8 cellular contexts compared by ENCODE assay signal in the genomic region with DNA sequence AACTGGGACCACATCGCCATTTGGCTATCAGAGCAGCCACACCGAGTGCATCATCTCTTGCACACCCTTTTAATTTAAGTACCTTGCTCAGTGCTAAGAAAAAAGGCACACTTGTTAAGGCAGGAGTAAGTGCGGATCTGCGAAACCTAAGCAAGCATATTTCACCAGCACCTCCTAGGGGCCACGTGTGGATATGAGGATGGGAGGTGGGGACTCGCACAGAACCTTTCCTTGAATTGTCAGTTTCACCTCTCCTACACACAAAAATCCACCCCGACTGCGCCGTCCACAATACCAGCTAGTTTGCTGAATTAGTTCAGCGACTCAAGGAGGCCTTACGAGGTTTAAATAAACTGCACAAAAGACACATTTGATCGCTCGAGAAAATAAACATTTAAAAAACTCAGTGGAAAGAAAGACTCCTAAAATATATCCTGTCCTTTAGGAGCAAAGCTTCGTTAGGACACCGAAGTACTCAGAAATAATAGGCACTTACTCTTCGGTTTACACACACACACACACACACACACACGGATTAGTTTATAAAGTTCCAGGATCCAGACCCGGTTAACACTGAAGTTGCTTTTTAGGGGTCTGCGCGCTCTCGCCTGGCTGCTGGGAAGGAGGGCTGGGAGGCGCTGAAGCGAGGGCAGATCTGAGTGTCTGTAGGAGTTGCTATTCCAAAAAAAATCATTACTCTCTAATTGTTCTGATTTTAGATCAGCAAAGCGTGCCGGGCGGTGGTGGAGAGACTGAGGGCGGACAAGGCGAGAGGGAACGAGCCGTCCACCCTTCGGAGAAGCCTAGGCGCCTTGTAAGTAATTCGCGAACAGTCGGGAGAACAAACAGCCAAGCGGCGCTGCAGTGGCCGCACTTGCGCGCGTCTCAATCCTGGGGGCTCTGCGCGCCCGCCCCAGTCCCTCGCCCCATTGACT. TPM values are rescaled to one million over a fixed set of nuclear protein-coding genes. Genes with fewer than 3 reads are reported as not detected.
DNase-seq lines count a peak whose midpoint lies in the region; ATAC-seq and TF ChIP-seq lines count a peak whose summit lies in the region.

No MANE protein-coding gene starts in this region.

- H3K4me3 Mint-ChIP-seq in GM23338: peak overlapping the region; percentile 81
- peak overlapping the region; percentile 49 for H3K4me3 Mint-ChIP-seq in activated CD8-positive, alpha-beta T cell treated with anti-CD3 and anti-CD28 coated beads, Interleukin-2, amount 10 ng/mL, durations not matched to agents 7 days and 5 days

- H3K27me3 ChIP-seq in GM23338 (ENCODE audit: insufficient read depth) (peaks cover 41% of the 10 kb centered on the region), neural cell (ENCODE audit: insufficient read depth, low read depth, low read length) (peaks cover 23% of the 10 kb centered on the region)

- H2AFZ ChIP-seq in GM23338 (peak overlapping the region; percentile 97), neural cell (ENCODE audit: low read depth, low read length) (peak overlapping the region; percentile 35)

- H3K4me3 ChIP-seq in GM23338 (peak overlapping the region; percentile 72), neural cell (ENCODE audit: low read length) (peak overlapping the region; percentile 84)

- H3K4me2 ChIP-seq in GM23338 (peak overlapping the region; percentile 96), neural cell (ENCODE audit: low read length) (peak overlapping the region; percentile 57)

- no peaks in the 10 kb centered on the region for H3K36me3 ChIP-seq in GM23338 (ENCODE audit: insufficient read depth)
- H3K36me3 ChIP-seq in neural cell (ENCODE audit: insufficient read depth, low read length): no peaks in the 10 kb centered on the region

- H3K4me1 Mint-ChIP-seq in GM23338: peaks cover 15% of the 10 kb centered on the region
- peaks cover 15% of the 10 kb centered on the region for H3K4me1 Mint-ChIP-seq in activated CD8-positive, alpha-beta T cell treated with anti-CD3 and anti-CD28 coated beads, Interleukin-2, amount 10 ng/mL, durations not matched to agents 7 days and 5 days (ENCODE audit: low read depth)

- H3K79me2 ChIP-seq in GM23338 (replicated peaks; ENCODE audit: insufficient read depth) (peaks cover 4% of the 10 kb centered on the region; the same call in 1 of the 2 replicates), neural cell (replicated peaks; ENCODE audit: insufficient read depth, low read length) (peaks cover 7% of the 10 kb centered on the region)

- H3K9ac ChIP-seq in neural cell (ENCODE audit: low read length): peak overlapping the region; percentile 69

- no peaks in the 10 kb centered on the region for H3K9me3 Mint-ChIP-seq in GM23338
- no peaks in the 10 kb centered on the region for H3K9me3 Mint-ChIP-seq in activated CD8-positive, alpha-beta T cell treated with anti-CD3 and anti-CD28 coated beads, Interleukin-2, amount 10 ng/mL, durations not matched to agents 7 days and 5 days (ENCODE audit: insufficient read depth)

- no peak overlapping the region for H3K27ac Mint-ChIP-seq in GM23338
- no peak overlapping the region for H3K27ac Mint-ChIP-seq in activated CD8-positive, alpha-beta T cell treated with anti-CD3 and anti-CD28 coated beads, Interleukin-2, amount 10 ng/mL, durations not matched to agents 7 days and 5 days

- no peaks in the 10 kb centered on the region for H3K9me2 ChIP-seq in GM23338 (ENCODE audit: insufficient read depth)
- no peaks in the 10 kb centered on the region for H3K9me2 ChIP-seq in neural cell (ENCODE audit: insufficient read depth, low read length)

- peaks cover 14% of the 10 kb centered on the region for H3K27me3 Mint-ChIP-seq in GM23338 (ENCODE audit: insufficient read depth, low read depth, poor library complexity)
- H3K27me3 Mint-ChIP-seq in activated CD8-positive, alpha-beta T cell treated with anti-CD3 and anti-CD28 coated beads, Interleukin-2, amount 10 ng/mL, durations not matched to agents 7 days and 5 days (ENCODE audit: low read depth): peaks cover 51% of the 10 kb centered on the region

- H3K36me3 Mint-ChIP-seq in GM23338 (ENCODE audit: low read depth): no peaks in the 10 kb centered on the region
- H3K36me3 Mint-ChIP-seq in activated CD8-positive, alpha-beta T cell treated with anti-CD3 and anti-CD28 coated beads, Interleukin-2, amount 10 ng/mL, durations not matched to agents 7 days and 5 days (ENCODE audit: low read depth): no peaks in the 10 kb centered on the region

- H3K27ac ChIP-seq in GM23338 (ENCODE audit: low read depth) (no peak overlapping the region), neural cell (ENCODE audit: low read length) (peak overlapping the region; percentile 22)

- TF ChIP-seq EP300 in neural cell (conservative IDR thresholded peaks at IDR 0.05; ENCODE audit: poor library complexity, severe bottlenecking): no peak

- H3K9me3 ChIP-seq in neural cell (ENCODE audit: low read length): no peaks in the 10 kb centered on the region

- POLR2A ChIA-PET in activated CD8-positive, alpha-beta T cell treated with anti-CD3 and anti-CD28 coated beads, Interleukin-2, amount 10 ng/mL, durations not matched to agents 7 days and 5 days (lab: Charles Lee): no interaction called here

- peak; percentile 83 for TF ChIP-seq RAD21 in neural cell (conservative IDR thresholded peaks at IDR 0.05)

- H4K20me1 ChIP-seq in GM23338 (replicated peaks; ENCODE audit: insufficient read depth) (0 out of 2 replicates have a peak, but pooled peaks cover 2% of the 10 kb centered on the region), neural cell (ENCODE audit: insufficient read depth) (no peaks in the 10 kb centered on the region)

- H3K4me1 ChIP-seq in GM23338 (ENCODE audit: insufficient read depth): peaks cover 16% of the 10 kb centered on the region

- DNase-seq in GDM1 (lab: John Stamatoyannopoulos, UW): peak; percentile 37
- DNase-seq in GM23338 (ENCODE audit: low spot score): peak; percentile 84
- peak; percentile 66 to 76 for DNase-seq in NCI-H1930 (lab: John Stamatoyannopoulos, UW)
- DNase-seq in activated CD8-positive, alpha-beta T cell treated with anti-CD3 and anti-CD28 coated beads, Interleukin-2, amount 10 ng/mL, durations not matched to agents 7 days and 5 days: peak; percentile 38
- DNase-seq in glomerular endothelial cell (ENCODE audit: extremely low read depth, low read depth, low spot score): peak; percentile 93
- no peak for DNase-seq in amniotic stem cell (lab: John Stamatoyannopoulos, UW)

- peak; percentile 66 for ATAC-seq in GM23338
- peak; percentile 47 for ATAC-seq in activated CD8-positive, alpha-beta T cell treated with anti-CD3 and anti-CD28 coated beads, Interleukin-2, amount 10 ng/mL, durations not matched to agents 7 days and 5 days
- ATAC-seq in GM19035 (IDR thresholded peaks at IDR 0.05; ENCODE audit: unreplicated experiment): no peak

- CTCF ChIA-PET in activated CD8-positive, alpha-beta T cell treated with anti-CD3 and anti-CD28 coated beads, Interleukin-2, amount 10 ng/mL, durations not matched to agents 7 days and 5 days (lab: Charles Lee): interaction anchor here (2.1 kb wide), 1 partner anchor 561 kb away, joined by 8 read pairs; no protein-coding TSS in a partner anchor

- H3F3A ChIP-seq in GM23338 (replicated peaks; ENCODE audit: low read depth) (no peaks in the 10 kb centered on the region), neural cell (ENCODE audit: insufficient read depth, low read length, poor library complexity, severe bottlenecking) (no peaks in the 10 kb centered on the region)

- TF ChIP-seq CTCF in GM23338 (conservative IDR thresholded peaks at IDR 0.05; ENCODE audit: low read depth in 2 of 2): peak; percentile 64 to 85
- TF ChIP-seq CTCF in neural cell (IDR thresholded peaks at IDR 0.05; ENCODE audit: poor library complexity, severe bottlenecking): peak; percentile 79

TF ChIP-seq in GM23338, 12 proteins besides CTCF, POLR2A, EP300 and RAD21:
- TF ChIP-seq ZNF114 (CRISPR knock-in tag; IDR thresholded peaks at IDR 0.05) (no peak), EZH2 (IDR thresholded peaks at IDR 0.05; ENCODE audit: low read depth, unreplicated experiment) (peak; percentile 31), NANOG (IDR thresholded peaks at IDR 0.05; ENCODE audit: borderline replicate concordance) (no peak), POLR2AphosphoS5 (IDR thresholded peaks at IDR 0.05; ENCODE audit: low read depth) (no peak)

TF ChIP-seq in neural cell, 6 proteins besides CTCF, POLR2A, EP300 and RAD21 (continues in another document):
- peak; percentile 27 for TF ChIP-seq POLR2AphosphoS5 (IDR thresholded peaks at IDR 0.05)
- TF ChIP-seq TAF1 (IDR thresholded peaks at IDR 0.05; ENCODE audit: low read depth): no peak
- TF ChIP-seq EZH2 (IDR thresholded peaks at IDR 0.05; ENCODE audit: borderline replicate concordance, insufficient read depth, low read length, poor library complexity, severe bottlenecking): no peak
- TF ChIP-seq, protein P1, sequence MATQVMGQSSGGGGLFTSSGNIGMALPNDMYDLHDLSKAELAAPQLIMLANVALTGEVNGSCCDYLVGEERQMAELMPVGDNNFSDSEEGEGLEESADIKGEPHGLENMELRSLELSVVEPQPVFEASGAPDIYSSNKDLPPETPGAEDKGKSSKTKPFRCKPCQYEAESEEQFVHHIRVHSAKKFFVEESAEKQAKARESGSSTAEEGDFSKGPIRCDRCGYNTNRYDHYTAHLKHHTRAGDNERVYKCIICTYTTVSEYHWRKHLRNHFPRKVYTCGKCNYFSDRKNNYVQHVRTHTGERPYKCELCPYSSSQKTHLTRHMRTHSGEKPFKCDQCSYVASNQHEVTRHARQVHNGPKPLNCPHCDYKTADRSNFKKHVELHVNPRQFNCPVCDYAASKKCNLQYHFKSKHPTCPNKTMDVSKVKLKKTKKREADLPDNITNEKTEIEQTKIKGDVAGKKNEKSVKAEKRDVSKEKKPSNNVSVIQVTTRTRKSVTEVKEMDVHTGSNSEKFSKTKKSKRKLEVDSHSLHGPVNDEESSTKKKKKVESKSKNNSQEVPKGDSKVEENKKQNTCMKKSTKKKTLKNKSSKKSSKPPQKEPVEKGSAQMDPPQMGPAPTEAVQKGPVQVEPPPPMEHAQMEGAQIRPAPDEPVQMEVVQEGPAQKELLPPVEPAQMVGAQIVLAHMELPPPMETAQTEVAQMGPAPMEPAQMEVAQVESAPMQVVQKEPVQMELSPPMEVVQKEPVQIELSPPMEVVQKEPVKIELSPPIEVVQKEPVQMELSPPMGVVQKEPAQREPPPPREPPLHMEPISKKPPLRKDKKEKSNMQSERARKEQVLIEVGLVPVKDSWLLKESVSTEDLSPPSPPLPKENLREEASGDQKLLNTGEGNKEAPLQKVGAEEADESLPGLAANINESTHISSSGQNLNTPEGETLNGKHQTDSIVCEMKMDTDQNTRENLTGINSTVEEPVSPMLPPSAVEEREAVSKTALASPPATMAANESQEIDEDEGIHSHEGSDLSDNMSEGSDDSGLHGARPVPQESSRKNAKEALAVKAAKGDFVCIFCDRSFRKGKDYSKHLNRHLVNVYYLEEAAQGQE (IDR thresholded peaks at IDR 0.05; ENCODE audit: borderline replicate concordance): no peak
- peak; percentile 79 for TF ChIP-seq SMC3 (conservative IDR thresholded peaks at IDR 0.05; ENCODE audit: poor library complexity)

RNA-seq across cellular contexts. Expression of a gene that starts 1.0 kb away (rescaled TPM):
- 1.6 and 4.4 TPM in 2 replicates for total RNA-seq in GM23338 (2014; rRNA removed; shearing (Covaris generic))
- 1.7 and 2.1 TPM in 2 replicates for polyA plus RNA-seq in GM23338 (2016; fragmentation: Nextera tagmentation; extraction: Ambion mirVana)
- total RNA-seq in activated CD8-positive, alpha-beta T cell treated with anti-CD3 and anti-CD28 coated beads, Interleukin-2, amount 10 ng/mL, durations not matched to agents 7 days and 5 days: not detected
- total RNA-seq in glomerular endothelial cell: 17.3 and 19.6 TPM in 2 replicates
- polyA plus RNA-seq in neural cell: 1.5 and 2.3 TPM in 2 replicates
- 8.0 and 8.5 TPM in 2 replicates for polyA minus RNA-seq in neural cell
